ENCODE assay signal across 15 cellular contexts in genomic region chr20:45685896-45686295, GRCh38. TPM values are rescaled to one million over a fixed set of nuclear protein-coding genes. Genes with fewer than 3 reads are reported as not detected.
DNase-seq lines count a peak whose midpoint lies in the region; ATAC-seq and TF ChIP-seq lines count a peak whose summit lies in the region.
"Had no signal": no experiment of that assay in that cellular context is flagged by ENCODE, and none has a peak within 500 bp of the region (broad histone marks: within the 10 kb centered on the region; RNA-seq: fewer than 3 reads in every experiment).

No MANE protein-coding gene starts in this region.

- peaks cover 2% of the 10 kb centered on the region; the same call in 1 of the 2 replicates for H3K27me3 ChIP-seq in Caco-2 (replicated peaks; ENCODE audit: control insufficient read depth, insufficient read depth, low read length)
- H3K27me3 ChIP-seq in HL-60 (ENCODE audit: insufficient read depth, poor library complexity, severe bottlenecking): no peaks in the 10 kb centered on the region
- H3K27me3 ChIP-seq in left lung: no peaks in the 10 kb centered on the region
- H3K27me3 ChIP-seq: upper lobe of left lung had no signal

- no peak overlapping the region for H3K4me3 Mint-ChIP-seq in Caco-2 (ENCODE audit: unreplicated experiment)
- H3K4me3 Mint-ChIP-seq: activated CD4-positive, alpha-beta memory T cell treated with anti-CD3 and anti-CD28 coated beads for 36 hours; dendritic cell treated with granulocyte-macrophage colony-stimulating factor and Interleukin-4, amounts not matched to agents 40 ng/mL and 50 ng/mL, for 4 days had no signal

- ATAC-seq in left lung (peak; percentile 57), omental fat pad (ENCODE audit: low FRiP score) (no peak), HG02938 (IDR thresholded peaks at IDR 0.05; ENCODE audit: unreplicated experiment) (no peak)
- ATAC-seq: heart right ventricle had no signal

- CTCF ChIA-PET in Caco-2 (lab: Charles Lee): interaction anchor here (0.9 to 1.2 kb wide), 2 partner anchors 56 to 85 kb away, joined by 6 to 8 read pairs; partner anchors contain the start of gene WFDC10A

- no TSS peak for BruUV-seq in Caco-2 (replicated peaks; lab: Mats Ljungman, UMichigan)

- TF ChIP-seq CTCF in Caco-2 (IDR thresholded peaks at IDR 0.05; ENCODE audit: insufficient read depth in 1 of 2, low read depth in 1 of 2, low read length in 1 of 2, severe bottlenecking in 1 of 2, unreplicated experiment in 1 of 2): peak in 1 of 2 experiments; percentile 52
- TF ChIP-seq CTCF in HL-60 (IDR thresholded peaks at IDR 0.05; ENCODE audit: insufficient read depth, low read length): peak; percentile 2
- TF ChIP-seq CTCF in left lung (IDR thresholded peaks at IDR 0.05): no peak
- TF ChIP-seq CTCF in omental fat pad (IDR thresholded peaks at IDR 0.05): no peak

- H3K9me3 Mint-ChIP-seq in Caco-2 (ENCODE audit: unreplicated experiment): peaks cover 6% of the 10 kb centered on the region
- H3K9me3 Mint-ChIP-seq: activated CD4-positive, alpha-beta memory T cell treated with anti-CD3 and anti-CD28 coated beads for 36 hours; dendritic cell treated with granulocyte-macrophage colony-stimulating factor and Interleukin-4, amounts not matched to agents 40 ng/mL and 50 ng/mL, for 4 days had no signal

- POLR2A ChIA-PET in Caco-2 (lab: Charles Lee): no interaction called here

- H3K27ac ChIP-seq in HL-60 (replicated peaks): no peak overlapping the region
- H3K27ac ChIP-seq in left lung: no peak overlapping the region
- H3K27ac ChIP-seq: heart right ventricle, upper lobe of left lung had no signal

- no peaks in the 10 kb centered on the region for H3K36me3 Mint-ChIP-seq in Caco-2 (ENCODE audit: insufficient read depth, unreplicated experiment)

- H3K4me3 ChIP-seq in Caco-2 (ENCODE audit: low read depth, low read length): no peak overlapping the region
- H3K4me3 ChIP-seq in HL-60 (replicated peaks; ENCODE audit: insufficient read depth, low read length): no peak overlapping the region
- no peak overlapping the region for H3K4me3 ChIP-seq in left lung
- H3K4me3 ChIP-seq: heart right ventricle, upper lobe of left lung had no signal

- H3K36me3 ChIP-seq in Caco-2 (ENCODE audit: control insufficient read depth, insufficient read depth, low read length) (no peaks in the 10 kb centered on the region), left lung (no peaks in the 10 kb centered on the region)
- H3K36me3 ChIP-seq: heart right ventricle, upper lobe of left lung had no signal

- H3K4me1 ChIP-seq in Caco-2 (no peaks in the 10 kb centered on the region), left lung (no peaks in the 10 kb centered on the region)
- H3K4me1 ChIP-seq: heart right ventricle, upper lobe of left lung had no signal

- H3K4me1 Mint-ChIP-seq in Caco-2 (ENCODE audit: low read depth, unreplicated experiment): no peaks in the 10 kb centered on the region

- no peak overlapping the region for H3K27ac Mint-ChIP-seq in Caco-2 (ENCODE audit: unreplicated experiment)
- H3K27ac Mint-ChIP-seq: activated CD4-positive, alpha-beta memory T cell treated with anti-CD3 and anti-CD28 coated beads for 36 hours; dendritic cell treated with granulocyte-macrophage colony-stimulating factor and Interleukin-4, amounts not matched to agents 40 ng/mL and 50 ng/mL, for 4 days had no signal

- intact Hi-C loops in Caco-2 (cut with micrococcal nuclease; ENCODE audit: unreplicated experiment): loop anchor here (5.0 kb wide), 1 partner anchor 94 kb away; no protein-coding TSS in a partner anchor
- intact Hi-C loops in left lung (cut with DNase I): no loop called here

- DNase-seq in Caco-2 (peak; percentile 55 to 57), HL-60 (ENCODE audit: low read depth in 1 of 2, low spot score in 1 of 2) (no peak), ecto neural progenitor cell (ENCODE audit: low spot score) (peak; percentile 48), left lung (no peak), H4 (ENCODE audit: low spot score) (no peak), omental fat pad (ENCODE audit: low spot score) (no peak)
- DNase-seq in activated naive CD4-positive, alpha-beta T cell (lab: John Stamatoyannopoulos, UW): no peak
- DNase-seq: activated CD4-positive, alpha-beta memory T cell treated with anti-CD3 and anti-CD28 coated beads for 36 hours; activated naive CD4-positive, alpha-beta T cell treated with anti-CD3 and anti-CD28 coated beads, Interleukin-2, amount 50 U/mL, for 16 hours; heart right ventricle; NCI-H446 treated with DMSO at 0.1 percent for 48 hours; upper lobe of left lung had no signal

- H3K9me3 ChIP-seq in Caco-2: no peaks in the 10 kb centered on the region
- peaks cover 0 to under 1% of the 10 kb centered on the region in 2 donors for H3K9me3 ChIP-seq in left lung

- H3K27me3 Mint-ChIP-seq in Caco-2 (ENCODE audit: insufficient read depth, unreplicated experiment): peaks cover 13% of the 10 kb centered on the region

RNA-seq across cellular contexts. Expression of gene WFDC11, which starts 15.9 kb away (rescaled TPM):
- total RNA-seq in Caco-2 (2022): not detected in 2 replicates
- not detected for total RNA-seq in left lung
- not detected in 2 replicates for total RNA-seq in H4 (2014; rRNA removed; shearing (Covaris generic))
- total RNA-seq in omental fat pad: not detected
- total RNA-seq: activated CD4-positive, alpha-beta memory T cell treated with anti-CD3 and anti-CD28 coated beads for 36 hours; heart right ventricle; skeletal muscle tissue; upper lobe of left lung had no signal

RNA-seq across cellular contexts. Expression of gene WFDC13, which starts 15.9 kb away (rescaled TPM):
- total RNA-seq in Caco-2 (2022) (not detected in 2 replicates), left lung (not detected), omental fat pad (not detected)
- total RNA-seq in H4 (2014; rRNA removed; shearing (Covaris generic)): not detected in 2 replicates
- total RNA-seq: activated CD4-positive, alpha-beta memory T cell treated with anti-CD3 and anti-CD28 coated beads for 36 hours; heart right ventricle; skeletal muscle tissue; upper lobe of left lung had no signal

RNA-seq across cellular contexts. Expression of gene WFDC10B, which starts 18.9 kb away (rescaled TPM):
- not detected in 2 replicates for total RNA-seq in Caco-2 (2022)
- 1 to 10 TPM in 1 of 2 donors, under 1 TPM in 1; 0.44 to 1.2 TPM for total RNA-seq in left lung
- total RNA-seq in H4 (2014; rRNA removed; shearing (Covaris generic)): not detected in 2 replicates
- under 1 TPM in 1 of 4 donors, not detected in 3; 0.93 TPM for total RNA-seq in omental fat pad
- total RNA-seq: activated CD4-positive, alpha-beta memory T cell treated with anti-CD3 and anti-CD28 coated beads for 36 hours; heart right ventricle; skeletal muscle tissue had no signal

RNA-seq across cellular contexts. Expression of gene SPINT4, which starts 36.3 kb away (rescaled TPM):
- total RNA-seq in Caco-2 (2022) (not detected in 2 replicates), left lung (not detected), omental fat pad (not detected)
- total RNA-seq in H4 (2014; rRNA removed; shearing (Covaris generic)): not detected in 2 replicates
- total RNA-seq: activated CD4-positive, alpha-beta memory T cell treated with anti-CD3 and anti-CD28 coated beads for 36 hours; heart right ventricle; skeletal muscle tissue; upper lobe of left lung had no signal

RNA-seq across cellular contexts. Expression of gene WFDC9, which starts 54.8 kb away (rescaled TPM):
- not detected in 2 replicates for total RNA-seq in Caco-2 (2022)
- not detected for total RNA-seq in left lung
- total RNA-seq in H4 (2014; rRNA removed; shearing (Covaris generic)): not detected in 2 replicates
- not detected for total RNA-seq in omental fat pad
- total RNA-seq: activated CD4-positive, alpha-beta memory T cell treated with anti-CD3 and anti-CD28 coated beads for 36 hours; heart right ventricle; skeletal muscle tissue; upper lobe of left lung had no signal

Comparison
In these comparisons a context has a peak if more than half of its experiments do, and no peak if none do; other contexts are left out.
1. DNase-seq: peak in Caco-2 (2 of 2) and ecto neural progenitor cell (single experiment); none in HL-60 (0 of 2), left lung (0 of 2), H4 (single experiment), omental fat pad (single experiment) and activated naive CD4-positive, alpha-beta T cell (0 of 4).